11 cellular contexts compared by ENCODE assay signal in genomic region chr16:58264961-58265479, GRCh38. TPM values are rescaled to one million over a fixed set of nuclear protein-coding genes. Genes with fewer than 3 reads are reported as not detected.
A peak's percentile ranks its signal among the peaks of the same experiment; 100 is the strongest.
DNase-seq lines count a peak whose midpoint lies in the region; ATAC-seq lines count a peak whose summit lies in the region.
"Had no signal": no experiment of that assay in that cellular context is flagged by ENCODE, and none has a peak within 500 bp of the region (broad histone marks: within the 10 kb centered on the region; RNA-seq: fewer than 3 reads in every experiment).

No MANE protein-coding gene starts in this region.

- H3K27me3 Mint-ChIP-seq in activated CD4-positive, alpha-beta T cell treated with anti-CD3 and anti-CD28 coated beads, Interleukin-2, amount 10 ng/mL, durations not matched to agents 7 days and 5 days: no peaks in the 10 kb centered on the region

- H3K9me3 Mint-ChIP-seq in activated CD4-positive, alpha-beta T cell treated with anti-CD3 and anti-CD28 coated beads, Interleukin-2, amount 10 ng/mL, durations not matched to agents 7 days and 5 days: no peaks in the 10 kb centered on the region
- H3K9me3 Mint-ChIP-seq: naive B cell had no signal

- DNase-seq in AG20443 (ENCODE audit: low spot score) (peak; percentile 79), kidney tubule cell (ENCODE audit: low spot score) (peak; percentile 85), NCI-H2227 (lab: John Stamatoyannopoulos, UW; ENCODE audit: unreplicated experiment) (no peak), NCI-H1105 treated with DMSO at 0.1 percent for 48 hours (lab: John Stamatoyannopoulos, UW) (no peak), NCI-H2029 (lab: John Stamatoyannopoulos, UW) (no peak)
- DNase-seq in activated CD4-positive, alpha-beta T cell treated with anti-CD3 and anti-CD28 coated beads, Interleukin-2, amount 10 ng/mL, durations not matched to agents 7 days and 5 days: no peak
- no peak for DNase-seq in effector CD4-positive, alpha-beta T cell
- DNase-seq: naive B cell, NCI-H1436 treated with DMSO at 0.1 percent for 48 hours had no signal

- peak overlapping the region; percentile 27 for H3K27ac Mint-ChIP-seq in activated CD4-positive, alpha-beta T cell treated with anti-CD3 and anti-CD28 coated beads, Interleukin-2, amount 10 ng/mL, durations not matched to agents 7 days and 5 days
- H3K27ac Mint-ChIP-seq: naive B cell had no signal

- H3K4me1 Mint-ChIP-seq in activated CD4-positive, alpha-beta T cell treated with anti-CD3 and anti-CD28 coated beads, Interleukin-2, amount 10 ng/mL, durations not matched to agents 7 days and 5 days: peaks cover 13% of the 10 kb centered on the region

- ATAC-seq in HG03432 (IDR thresholded peaks at IDR 0.05; ENCODE audit: unreplicated experiment): peak; percentile 60

- H3K36me3 Mint-ChIP-seq in activated CD4-positive, alpha-beta T cell treated with anti-CD3 and anti-CD28 coated beads, Interleukin-2, amount 10 ng/mL, durations not matched to agents 7 days and 5 days (ENCODE audit: low read depth): no peaks in the 10 kb centered on the region
- H3K36me3 Mint-ChIP-seq: naive B cell had no signal

- POLR2A ChIA-PET in activated CD4-positive, alpha-beta T cell treated with anti-CD3 and anti-CD28 coated beads, Interleukin-2, amount 10 ng/mL, durations not matched to agents 7 days and 5 days (lab: Charles Lee): no interaction called here

- no peak overlapping the region for H3K4me3 Mint-ChIP-seq in activated CD4-positive, alpha-beta T cell treated with anti-CD3 and anti-CD28 coated beads, Interleukin-2, amount 10 ng/mL, durations not matched to agents 7 days and 5 days
- H3K4me3 Mint-ChIP-seq: naive B cell had no signal

- CTCF ChIA-PET in activated CD4-positive, alpha-beta T cell treated with anti-CD3 and anti-CD28 coated beads, Interleukin-2, amount 10 ng/mL, durations not matched to agents 7 days and 5 days (lab: Charles Lee): interaction anchor here (0.5 kb wide), 1 partner anchor 163 kb away, joined by 3 read pairs; no protein-coding TSS in a partner anchor

RNA-seq across cellular contexts. Expression of gene PRSS54, which starts 29.8 kb away (rescaled TPM):
- total RNA-seq in activated CD4-positive, alpha-beta T cell treated with anti-CD3 and anti-CD28 coated beads, Interleukin-2, amount 10 ng/mL, durations not matched to agents 7 days and 5 days: not detected
- total RNA-seq: urinary bladder had no signal

Comparison
In these comparisons a context has a peak if more than half of its experiments do, and no peak if none do; other contexts are left out.
1. DNase-seq: peak in AG20443 (single experiment) and kidney tubule cell (single experiment); none in activated CD4-positive, alpha-beta T cell treated with anti-CD3 and anti-CD28 coated beads, Interleukin-2, amount 10 ng/mL, durations not matched to agents 7 days and 5 days (single experiment), NCI-H2227 (single experiment), NCI-H1105 treated with DMSO at 0.1 percent for 48 hours (single experiment), effector CD4-positive, alpha-beta T cell (single experiment) and NCI-H2029 (single experiment).